18 cellular contexts compared by ENCODE assay signal in the genomic region with DNA sequence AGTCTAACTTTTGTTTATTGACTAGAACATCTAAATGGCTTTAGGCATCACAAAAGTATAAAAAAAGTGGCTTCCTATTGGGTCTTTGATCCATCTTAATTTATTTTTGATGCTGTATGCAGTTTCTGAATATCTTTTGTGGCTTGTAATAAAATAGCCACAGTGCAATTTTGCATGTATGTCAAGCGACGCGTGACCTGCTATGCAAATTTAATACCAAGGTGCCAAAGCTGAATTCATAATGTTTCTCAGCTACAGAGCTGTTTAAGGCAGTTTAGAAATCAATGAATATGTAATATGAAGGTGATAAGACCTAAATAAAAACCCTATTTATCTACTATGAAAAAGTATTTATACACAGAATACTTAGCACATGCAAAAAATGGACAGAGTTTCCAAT.
A peak's percentile ranks its signal among the peaks of the same experiment; 100 is the strongest.
DNase-seq lines count a peak whose midpoint lies in the region; ATAC-seq, FAIRE-seq and TF ChIP-seq lines count a peak whose summit lies in the region.
"Had no signal": no experiment of that assay in that cellular context is flagged by ENCODE, and none has a peak within 500 bp of the region (broad histone marks: within the 10 kb centered on the region; RNA-seq: fewer than 3 reads in every experiment).

No MANE protein-coding gene starts in this region.

- H3K4me3 Mint-ChIP-seq in astrocyte (ENCODE audit: unreplicated experiment), result no peak overlapping the region
- H3K4me3 Mint-ChIP-seq in naive B cell, result no peak overlapping the region
- H3K4me3 Mint-ChIP-seq: CD8-positive, alpha-beta memory T cell; HFFc6 had no signal

- H3K4me2 ChIP-seq in astrocyte (ENCODE audit: low read length), result no peak overlapping the region
- H3K4me2 ChIP-seq: BLaER1, KMS-11 had no signal

- no peak overlapping the region for H3K27ac Mint-ChIP-seq in astrocyte (ENCODE audit: unreplicated experiment)
- no peak overlapping the region for H3K27ac Mint-ChIP-seq in naive B cell
- H3K27ac Mint-ChIP-seq: CD8-positive, alpha-beta memory T cell; HFFc6 had no signal

- no peaks in the 10 kb centered on the region for H3K36me3 ChIP-seq in astrocyte (ENCODE audit: insufficient read depth, low read length)

- no peak for TF ChIP-seq CTCF in astrocyte (IDR thresholded peaks at IDR 0.05; ENCODE audit: insufficient read depth, low read depth, low read length)

- H3K9me3 ChIP-seq in astrocyte (ENCODE audit: insufficient read depth, low read depth, low read length), result no peaks in the 10 kb centered on the region
- H3K9me3 ChIP-seq: Caco-2 had no signal

- no peak overlapping the region for H3K27ac ChIP-seq in astrocyte (ENCODE audit: low read depth, low read length)
- H3K27ac ChIP-seq: BLaER1, KMS-11 had no signal

- no peaks in the 10 kb centered on the region for H3K27me3 Mint-ChIP-seq in astrocyte (ENCODE audit: low read depth, unreplicated experiment)
- H3K27me3 Mint-ChIP-seq in naive B cell, result no peaks in the 10 kb centered on the region

- H3K4me1 ChIP-seq in astrocyte (ENCODE audit: insufficient read depth, low read length), result no peaks in the 10 kb centered on the region
- H3K4me1 ChIP-seq: Caco-2 had no signal

- H3K27me3 ChIP-seq in astrocyte (ENCODE audit: insufficient read depth, low read length), result no peaks in the 10 kb centered on the region
- H3K27me3 ChIP-seq: BLaER1 had no signal

- ATAC-seq in GM18502 (IDR thresholded peaks at IDR 0.05; ENCODE audit: poor library complexity, unreplicated experiment), result peak; percentile 58
- peak; percentile 33 to 38 for ATAC-seq in naive B cell (ENCODE audit: low read depth in 2 of 2)
- ATAC-seq: HepG2 had no signal

- H2AFZ ChIP-seq in astrocyte (ENCODE audit: low read depth, low read length), result no peak overlapping the region

- no peak overlapping the region for H3K4me3 ChIP-seq in astrocyte (ENCODE audit: insufficient read depth, low read depth, low read length)
- H3K4me3 ChIP-seq: BLaER1 had no signal

- H3K36me3 Mint-ChIP-seq in astrocyte (ENCODE audit: low read depth, unreplicated experiment) (no peaks in the 10 kb centered on the region), naive B cell (no peaks in the 10 kb centered on the region)
- H3K36me3 Mint-ChIP-seq: CD8-positive, alpha-beta memory T cell had no signal

- peak; percentile 47 to 57 for DNase-seq in NCI-H526 (lab: John Stamatoyannopoulos, UW)
- DNase-seq in astrocyte (ENCODE audit: low read depth), result no peak
- no peak for DNase-seq in naive B cell
- no peak for DNase-seq in HK-2 (ENCODE audit: unreplicated experiment)
- no peak for DNase-seq in frontal cortex (ENCODE audit: low spot score in 2 of 2)
- DNase-seq in DMS153 treated with DMSO at 0.1 percent for 48 hours (lab: John Stamatoyannopoulos, UW; ENCODE audit: unreplicated experiment), result no peak
- DNase-seq: 8988T; AML-193; Caco-2; CD8-positive, alpha-beta memory T cell; DMS53; HCEC 1CT; HFFc6 had no signal

- peak; percentile 95 for FAIRE-seq in astrocyte (lab: Jason Lieb, UNC)
- no peak for FAIRE-seq in frontal cortex (lab: Jason Lieb, UNC)
- FAIRE-seq: HepG2, HTR-8/SVneo had no signal

- H4K20me1 ChIP-seq in astrocyte (ENCODE audit: insufficient read depth, low read length), result no peaks in the 10 kb centered on the region

- no peak overlapping the region for H3K9ac ChIP-seq in astrocyte (ENCODE audit: low read length)
- H3K9ac ChIP-seq: BLaER1, KMS-11 had no signal

- no peaks in the 10 kb centered on the region for H3K79me2 ChIP-seq in astrocyte (ENCODE audit: insufficient read depth, low read length)

- H3K4me1 Mint-ChIP-seq in astrocyte (ENCODE audit: low read depth, unreplicated experiment), result no peaks in the 10 kb centered on the region
- peaks cover 0 to 11% (median 0%) of the 10 kb centered on the region in 3 donors for H3K4me1 Mint-ChIP-seq in naive B cell
- H3K4me1 Mint-ChIP-seq: CD8-positive, alpha-beta memory T cell had no signal

- no peaks in the 10 kb centered on the region for H3K9me3 Mint-ChIP-seq in astrocyte (ENCODE audit: unreplicated experiment)
- peaks cover 0 to 11% (median 0%) of the 10 kb centered on the region in 7 donors for H3K9me3 Mint-ChIP-seq in naive B cell
- H3K9me3 Mint-ChIP-seq: CD8-positive, alpha-beta memory T cell; HFFc6 had no signal

Comparison
In these comparisons a context has a peak if more than half of its experiments do, and no peak if none do; other contexts are left out.
1. DNase-seq: peak in NCI-H526 (2 of 2); none in astrocyte (single experiment), naive B cell (single experiment), HK-2 (single experiment), frontal cortex (0 of 2) and DMS153 treated with DMSO at 0.1 percent for 48 hours (single experiment).